In the genomic region with DNA sequence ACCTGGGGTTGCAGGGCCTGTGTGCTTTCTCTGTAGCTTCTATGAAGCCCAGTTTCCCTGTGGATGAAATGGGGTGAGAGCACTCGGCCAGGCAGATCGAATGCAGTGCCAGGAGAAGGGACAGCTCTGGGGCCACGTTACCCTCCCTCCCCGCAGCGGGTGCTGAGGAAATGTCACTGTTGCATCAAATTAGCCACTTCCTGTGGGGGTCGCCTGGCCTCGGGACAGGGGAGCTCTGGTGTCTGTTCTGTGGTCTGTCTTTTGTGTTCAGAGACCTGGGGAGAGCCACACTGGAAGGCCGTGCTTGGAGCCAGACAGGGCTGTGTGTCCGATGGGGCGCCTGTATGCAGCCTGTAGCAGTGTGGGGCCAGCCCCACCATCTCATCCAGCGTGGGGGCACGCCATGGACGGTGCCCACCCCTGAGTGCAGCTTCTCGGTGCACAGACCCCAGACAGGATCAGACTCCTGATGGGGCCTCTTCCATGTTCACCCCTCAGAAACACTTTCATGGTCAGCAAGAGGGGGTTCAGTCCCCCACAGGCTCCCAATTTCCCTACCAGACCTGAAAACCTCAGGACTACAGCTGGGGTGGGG, we compare ENCODE assay signal across 7 cellular contexts. TPM values are rescaled to one million over a fixed set of nuclear protein-coding genes. Genes with fewer than 3 reads are reported as not detected.
DNase-seq lines count a peak whose midpoint lies in the region; ATAC-seq lines count a peak whose summit lies in the region.

No MANE protein-coding gene starts in this region.

- no peak overlapping the region for H3K4me3 ChIP-seq in iPS-15b (ENCODE audit: low read depth, low read length)

- H3K9ac ChIP-seq in iPS-15b (ENCODE audit: low read depth, low read length), result peak overlapping the region; percentile 37

- H3K27me3 ChIP-seq in iPS-15b (ENCODE audit: control insufficient read depth, insufficient read depth, low read length), result no peaks in the 10 kb centered on the region

- peak; percentile 74 for DNase-seq in SKM-1 (lab: John Stamatoyannopoulos, UW; ENCODE audit: unreplicated experiment)
- no peak for DNase-seq in HCEC 1CT
- DNase-seq in NCI-H1436 treated with DMSO at 0.1 percent for 48 hours (lab: John Stamatoyannopoulos, UW), result no peak
- DNase-seq in dermis blood vessel endothelial cell, result no peak

- peaks cover 23% of the 10 kb centered on the region for H3K36me3 ChIP-seq in iPS-15b (ENCODE audit: control insufficient read depth, insufficient read depth, low read length)

- no peaks in the 10 kb centered on the region for H3K4me1 ChIP-seq in iPS-15b (ENCODE audit: control insufficient read depth, insufficient read depth, low read length)

- no peaks in the 10 kb centered on the region for H3K9me3 ChIP-seq in iPS-15b (ENCODE audit: control insufficient read depth, insufficient read depth, low read length)

- ATAC-seq in GM18909 (IDR thresholded peaks at IDR 0.05; ENCODE audit: poor library complexity, unreplicated experiment) (peak; percentile 61), HG02981 (IDR thresholded peaks at IDR 0.05; ENCODE audit: unreplicated experiment) (peak; percentile 56)

RNA-seq across cellular contexts. Expression of gene TTYH3, which starts 13.6 kb away (rescaled TPM):
- total RNA-seq in dermis blood vessel endothelial cell, result 72.8 and 159 TPM in 2 replicates

RNA-seq across cellular contexts. Expression of gene AMZ1, which starts 42.6 kb away (rescaled TPM):
- under 0.01 TPM in 2 replicates for total RNA-seq in dermis blood vessel endothelial cell
